ENCODE assay signal across 18 cellular contexts in the genomic region with DNA sequence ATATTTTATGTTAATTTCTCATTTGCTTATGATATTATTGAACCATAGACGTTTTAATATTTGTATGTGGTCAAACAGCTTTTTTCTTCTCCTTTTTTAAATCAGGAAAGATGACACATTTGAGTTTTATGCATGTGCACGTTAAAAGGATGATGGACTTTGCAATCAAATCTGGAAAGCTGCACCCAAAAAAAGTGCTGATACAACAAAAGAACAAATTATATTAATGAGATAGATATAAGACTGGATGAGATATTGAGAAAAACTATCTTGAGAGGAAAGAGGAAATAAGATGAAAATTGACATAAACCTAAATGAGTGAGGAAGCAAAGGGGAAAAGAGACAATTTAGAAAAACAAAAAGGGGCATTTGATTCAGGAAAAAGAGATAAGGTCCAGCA.
"Had no signal": no experiment of that assay in that cellular context is flagged by ENCODE, and none has a peak within 500 bp of the region (broad histone marks: within the 10 kb centered on the region; RNA-seq: fewer than 3 reads in every experiment).

No MANE protein-coding gene starts in this region.

- H3K27me3 ChIP-seq: gastrocnemius medialis, left lung, pancreas, testis, tibial nerve, upper lobe of right lung, vagina had no signal

- H3K4me1 ChIP-seq: gastrocnemius medialis, heart right ventricle, left lung, pancreas, prostate gland, testis, tibial nerve, upper lobe of right lung, vagina had no signal

- H3K27ac ChIP-seq: gastrocnemius medialis, heart right ventricle, left lung, pancreas, prostate gland, testis, tibial nerve, upper lobe of right lung, vagina had no signal

- DNase-seq: gastrocnemius medialis; heart right ventricle; left lung; naive B cell; occipital lobe; pancreas; stimulated activated CD4-positive, alpha-beta T cell treated with anti-CD3 and anti-CD28 coated beads, Interleukin-2, amount 100 ng/mL, for 24 hours; stimulated activated CD4-positive, alpha-beta T cell treated with anti-CD3 and anti-CD28 coated beads, Interleukin-4, amount 100 ng/mL, for 4 hours; stimulated activated naive B cell treated with anti-CD40 and anti-IgM and Interleukin-4, amounts not matched to agents 10 μg/mL and 1 μg/mL and 100 μg/mL, for 72 hours; stimulated activated naive CD8-positive, alpha-beta T cell treated with anti-CD3 and anti-CD28 coated beads, Interleukin-15, amount 100 ng/mL, for 72 hours; testis; upper lobe of right lung had no signal

- H3K9me3 ChIP-seq: gastrocnemius medialis, heart right ventricle, left lung, pancreas, prostate gland, testis, tibial nerve, upper lobe of right lung, vagina had no signal

- H3K4me3 ChIP-seq: gastrocnemius medialis, heart right ventricle, left lung, lung, pancreas, prostate gland, testis, tibial nerve, upper lobe of right lung, vagina had no signal

- H3K36me3 ChIP-seq: gastrocnemius medialis, heart right ventricle, left lung, pancreas, prostate gland, tibial nerve, upper lobe of right lung, vagina had no signal

- ATAC-seq: esophagus mucosa; gastrocnemius medialis; heart right ventricle; left lung; pancreas; sciatic nerve; stimulated activated naive B cell treated with anti-CD40 and anti-IgM and Interleukin-4, amounts not matched to agents 10 μg/mL and 1 μg/mL and 100 μg/mL, for 72 hours; stimulated activated naive CD8-positive, alpha-beta T cell treated with anti-CD3 and anti-CD28 coated beads, Interleukin-15, amount 100 ng/mL, for 72 hours; upper lobe of right lung had no signal
